ENCODE assay signal across 8 cellular contexts in genomic region chr17:18260332-18261145, GRCh38. TPM values are rescaled to one million over a fixed set of nuclear protein-coding genes. Genes with fewer than 3 reads are reported as not detected.
DNase-seq lines count a peak whose midpoint lies in the region; ATAC-seq, FAIRE-seq and TF ChIP-seq lines count a peak whose summit lies in the region.

Gene MIEF2, plus strand, starts transcription at chr17:18260662. Its CDS starts 2,059 bp downstream, at chr17:18262721.

- H3K27me3 ChIP-seq in right atrium auricular region, result no peaks in the 10 kb centered on the region
- no peaks in the 10 kb centered on the region for H3K27me3 ChIP-seq in psoas muscle (ENCODE audit: insufficient read depth in 3 of 3, low read length in 2 of 3)

- H3K4me3 ChIP-seq in right atrium auricular region, result peak within 1 kb of the TSS; percentile 80 to 90
- peak within 1 kb of the TSS; percentile 98 for H3K4me3 ChIP-seq in psoas muscle

- H3K27ac ChIP-seq in angular gyrus (ENCODE audit: low read depth, low read length) (peak within 1 kb of the TSS; percentile 79), right atrium auricular region (peak within 1 kb of the TSS; percentile 96 to 97), psoas muscle (peak within 1 kb of the TSS; percentile 100)

- H3K27ac Mint-ChIP-seq in T-helper 1 cell treated with Interleukin-12 subunit alpha and Interleukin-12 subunit beta and Interleukin-4 antibody, amounts not matched to agents 30 μg/mL and 1 μg/mL, for 36 hours, result peak within 1 kb of the TSS; percentile 74

- no peaks in the 10 kb centered on the region for H3K27me3 Mint-ChIP-seq in T-helper 1 cell treated with Interleukin-12 subunit alpha and Interleukin-12 subunit beta and Interleukin-4 antibody, amounts not matched to agents 30 μg/mL and 1 μg/mL, for 36 hours (ENCODE audit: low read depth)

- H3K4me1 ChIP-seq in right atrium auricular region (peaks cover 0 to 56% of the 10 kb centered on the region in 2 donors), psoas muscle (peaks cover 67% of the 10 kb centered on the region)

- in situ Hi-C loops in GM13976 (cut with MboI; ENCODE audit: low sequenced_read_pairs, unreplicated experiment), result no loop called here

- H3K4me3 Mint-ChIP-seq in T-helper 1 cell treated with Interleukin-12 subunit alpha and Interleukin-12 subunit beta and Interleukin-4 antibody, amounts not matched to agents 30 μg/mL and 1 μg/mL, for 36 hours, result peak within 1 kb of the TSS; percentile 76

- ATAC-seq in HG02852 (IDR thresholded peaks at IDR 0.05; ENCODE audit: unreplicated experiment), result peak; percentile 83
- ATAC-seq in psoas muscle, result peak; percentile 76 to 82 (median 78)

- H3K36me3 ChIP-seq in right atrium auricular region (peaks cover 39% of the 10 kb centered on the region), psoas muscle (ENCODE audit: insufficient read depth in 1 of 2, low read depth in 1 of 2) (peaks cover 6 to 42% of the 10 kb centered on the region in 2 donors)

- H3K9me3 ChIP-seq in right atrium auricular region (no peaks in the 10 kb centered on the region), psoas muscle (no peaks in the 10 kb centered on the region)

- 0% methylated on average over 55 to 72 of the region's 72 CpGs for WGBS in psoas muscle, 3 donors

- TF ChIP-seq CTCF in GM13976 (IDR thresholded peaks at IDR 0.05; ENCODE audit: borderline replicate concordance, control extremely low read depth, extremely low read depth, insufficient read depth, missing control alignments), result no peak
- no peak for TF ChIP-seq CTCF in right atrium auricular region (IDR thresholded peaks at IDR 0.05)
- TF ChIP-seq CTCF in psoas muscle (IDR thresholded peaks at IDR 0.05), result no peak

- intact Hi-C loops in psoas muscle (cut with DNase I), result no loop called here

- peaks cover 30% of the 10 kb centered on the region for H3K4me1 Mint-ChIP-seq in T-helper 1 cell treated with Interleukin-12 subunit alpha and Interleukin-12 subunit beta and Interleukin-4 antibody, amounts not matched to agents 30 μg/mL and 1 μg/mL, for 36 hours (ENCODE audit: low read depth)

- no peaks in the 10 kb centered on the region for H3K9me3 Mint-ChIP-seq in T-helper 1 cell treated with Interleukin-12 subunit alpha and Interleukin-12 subunit beta and Interleukin-4 antibody, amounts not matched to agents 30 μg/mL and 1 μg/mL, for 36 hours

- FAIRE-seq in urothelium cell line (lab: Jason Lieb, UNC), result peak; percentile 88

- DNase-seq in GM13976 (ENCODE audit: low spot score) (peak; percentile 99), NCI-H1694 (lab: John Stamatoyannopoulos, UW) (peak; percentile 94), right atrium auricular region (ENCODE audit: low spot score) (peak; percentile 97), psoas muscle (peak; percentile 96 to 98), urothelium cell line (ENCODE audit: low spot score) (peak; percentile 99)

- peaks cover 14% of the 10 kb centered on the region for H3K36me3 Mint-ChIP-seq in T-helper 1 cell treated with Interleukin-12 subunit alpha and Interleukin-12 subunit beta and Interleukin-4 antibody, amounts not matched to agents 30 μg/mL and 1 μg/mL, for 36 hours (ENCODE audit: low read depth)

RNA-seq across cellular contexts. Expression of gene MIEF2, which starts in this region (rescaled TPM):
- 10 to 100 TPM; 14.1 to 20.2 TPM for total RNA-seq in right atrium auricular region
- total RNA-seq in psoas muscle, result 10 to 100 TPM; 14.3 to 28.4 (median 22.0) TPM
- 10 to 100 TPM in 2 of 3 donors, 1 to 10 TPM in 1; 8.1 to 18.4 (median 11.6) TPM for polyA plus RNA-seq in psoas muscle

Comparison
In these comparisons a context has a peak if more than half of its experiments do, and no peak if none do; other contexts are left out.
1. Peak in every context shown above with its lines: DNase-seq, ATAC-seq, H3K4me3 ChIP-seq and H3K27ac ChIP-seq.